17 cellular contexts compared by ENCODE assay signal in genomic region chr7:4234886-4235285, GRCh38.
A peak's percentile ranks its signal among the peaks of the same experiment; 100 is the strongest.
DNase-seq lines count a peak whose midpoint lies in the region; ATAC-seq and TF ChIP-seq lines count a peak whose summit lies in the region.
"Had no signal": no experiment of that assay in that cellular context is flagged by ENCODE, and none has a peak within 500 bp of the region (broad histone marks: within the 10 kb centered on the region; RNA-seq: fewer than 3 reads in every experiment).

No MANE protein-coding gene starts in this region.

- no peaks in the 10 kb centered on the region; the same call in 1 of the 2 replicates for H3K27me3 Mint-ChIP-seq in WTC11 (ENCODE audit: low read depth)
- H3K27me3 Mint-ChIP-seq in immature natural killer cell (ENCODE audit: low read depth in 3 of 3), result peaks cover 0 to 5% (median 3%) of the 10 kb centered on the region in 3 donors
- H3K27me3 Mint-ChIP-seq: B cell; CD4-positive, alpha-beta T cell had no signal

- TF ChIP-seq CTCF in sigmoid colon (IDR thresholded peaks at IDR 0.05) (no peak), WTC11 (IDR thresholded peaks at IDR 0.05) (no peak)

- CTCF ChIA-PET in WTC11 (lab: Charles Lee), result interaction anchor here (1.0 kb wide), 1 partner anchor 245 kb away, joined by 4 read pairs; no protein-coding TSS in a partner anchor

- WGBS in sigmoid colon, 2 donors, result 89 to 91% methylated on average over 9 of the region's 9 CpGs

- H3K9me3 Mint-ChIP-seq in WTC11, result no peaks in the 10 kb centered on the region
- peaks cover 0 to 1% (median 0%) of the 10 kb centered on the region in 6 donors for H3K9me3 Mint-ChIP-seq in immature natural killer cell
- H3K9me3 Mint-ChIP-seq: CD4-positive, alpha-beta T cell; CD8-positive, alpha-beta T cell had no signal

- TF ChIP-seq POLR2A in sigmoid colon (IDR thresholded peaks at IDR 0.05), result no peak

- H3K36me3 Mint-ChIP-seq in WTC11, result no peaks in the 10 kb centered on the region
- H3K36me3 Mint-ChIP-seq in immature natural killer cell, result no peaks in the 10 kb centered on the region
- H3K36me3 Mint-ChIP-seq: CD8-positive, alpha-beta T cell had no signal

- H3K27me3 ChIP-seq in sigmoid colon, result no peaks in the 10 kb centered on the region
- H3K27me3 ChIP-seq: BLaER1 treated with 17β-estradiol and CSF1 and Interleukin-3, amounts not matched to agents 10 nM and 100 nM had no signal

- H3K4me3 Mint-ChIP-seq in WTC11 (no peak overlapping the region), immature natural killer cell (no peak overlapping the region)
- H3K4me3 Mint-ChIP-seq: B cell; CD4-positive, alpha-beta T cell; CD8-positive, alpha-beta T cell had no signal

- TF ChIP-seq EP300 in sigmoid colon (IDR thresholded peaks at IDR 0.05), result no peak

- H3K9me3 ChIP-seq in sigmoid colon, result no peaks in the 10 kb centered on the region
- H3K9me3 ChIP-seq: A549; BLaER1 treated with 17β-estradiol and CSF1 and Interleukin-3, amounts not matched to agents 10 nM and 100 nM; Caco-2 had no signal

- H3K4me1 ChIP-seq in sigmoid colon, result no peaks in the 10 kb centered on the region
- H3K4me1 ChIP-seq: A549; BLaER1 treated with 17β-estradiol and CSF1 and Interleukin-3, amounts not matched to agents 10 nM and 100 nM had no signal

- no peak overlapping the region for H3K27ac Mint-ChIP-seq in WTC11
- H3K27ac Mint-ChIP-seq in immature natural killer cell, result no peak overlapping the region
- H3K27ac Mint-ChIP-seq: B cell; CD4-positive, alpha-beta T cell; CD8-positive, alpha-beta T cell had no signal

- intact Hi-C loops in posterior vena cava (cut with DNase I) (no loop called here), sigmoid colon (cut with DNase I) (no loop called here)

- peak; percentile 51 for DNase-seq in mesenteric fat pad (ENCODE audit: low spot score)
- DNase-seq in posterior vena cava (ENCODE audit: low spot score), result peak; percentile 19
- peak; percentile 28 for DNase-seq in sigmoid colon
- DNase-seq in WTC11 (ENCODE audit: low spot score), result no peak
- no peak for DNase-seq in immature natural killer cell
- DNase-seq: AML-193; Calu3; CD4-positive, alpha-beta T cell; CD8-positive, alpha-beta T cell; DMS79 treated with DMSO at 0.1 percent for 48 hours; GF-D8 had no signal

- H3K4me3 ChIP-seq in sigmoid colon, result no peak overlapping the region
- H3K4me3 ChIP-seq: A549; BLaER1 treated with 17β-estradiol and CSF1 and Interleukin-3, amounts not matched to agents 10 nM and 100 nM had no signal

- H3K36me3 ChIP-seq in sigmoid colon, result no peaks in the 10 kb centered on the region
- H3K36me3 ChIP-seq: BLaER1 treated with 17β-estradiol and CSF1 and Interleukin-3, amounts not matched to agents 10 nM and 100 nM had no signal

- no peak overlapping the region for H3K27ac ChIP-seq in sigmoid colon
- H3K27ac ChIP-seq: 22Rv1; A549; BLaER1 treated with 17β-estradiol and CSF1 and Interleukin-3, amounts not matched to agents 10 nM and 100 nM; C4-2B had no signal

- peaks cover 11% of the 10 kb centered on the region for H3K4me1 Mint-ChIP-seq in WTC11
- no peaks in the 10 kb centered on the region for H3K4me1 Mint-ChIP-seq in immature natural killer cell
- H3K4me1 Mint-ChIP-seq: B cell had no signal

- ATAC-seq in WTC11, result no peak
- ATAC-seq: A549; CD8-positive, alpha-beta T cell had no signal

- POLR2A ChIA-PET in WTC11 (lab: Charles Lee), result no interaction called here

TF ChIP-seq in WTC11, 78 proteins besides CTCF, POLR2A, EP300 and RAD21:
- TF ChIP-seq ATF6 (CRISPR knock-in tag; IDR thresholded peaks at IDR 0.05), result no peak
- TF ChIP-seq ZNF232 (CRISPR knock-in tag; IDR thresholded peaks at IDR 0.05), result no peak
- TF ChIP-seq ZNF425 (CRISPR knock-in tag; conservative IDR thresholded peaks at IDR 0.05), result no peak
- no peak for TF ChIP-seq PRRX2 (CRISPR knock-in tag; IDR thresholded peaks at IDR 0.05)
- no peak for TF ChIP-seq ZNF396 (CRISPR knock-in tag; IDR thresholded peaks at IDR 0.05; ENCODE audit: borderline replicate concordance)
- no peak for TF ChIP-seq CBFB (CRISPR knock-in tag; IDR thresholded peaks at IDR 0.05; ENCODE audit: low read depth)
- TF ChIP-seq ESRRA (CRISPR knock-in tag; IDR thresholded peaks at IDR 0.05; ENCODE audit: borderline replicate concordance), result no peak
- no peak for TF ChIP-seq SOX15 (CRISPR knock-in tag; IDR thresholded peaks at IDR 0.05)
- TF ChIP-seq TP53 (CRISPR knock-in tag; IDR thresholded peaks at IDR 0.05), result no peak
- TF ChIP-seq MAX (CRISPR knock-in tag; IDR thresholded peaks at IDR 0.05), result no peak
- TF ChIP-seq ZNF263 (CRISPR knock-in tag; IDR thresholded peaks at IDR 0.05; ENCODE audit: low read depth), result no peak
- no peak for TF ChIP-seq ZNF423 (CRISPR knock-in tag; IDR thresholded peaks at IDR 0.05)
- no peak for TF ChIP-seq KAT7 (CRISPR knock-in tag; IDR thresholded peaks at IDR 0.05; ENCODE audit: borderline replicate concordance)
- TF ChIP-seq E2F4 (CRISPR knock-in tag; IDR thresholded peaks at IDR 0.05; ENCODE audit: borderline replicate concordance, low read depth), result no peak
- no peak for TF ChIP-seq ETV6 (CRISPR knock-in tag; IDR thresholded peaks at IDR 0.05)
- no peak for TF ChIP-seq ATF3 (CRISPR knock-in tag; conservative IDR thresholded peaks at IDR 0.05)
TF ChIP-seq in WTC11: peak in this region for 0.

Comparison
In these comparisons a context has a peak if more than half of its experiments do, and no peak if none do; other contexts are left out.
1. DNase-seq: peak in mesenteric fat pad (single experiment), posterior vena cava (single experiment) and sigmoid colon (single experiment); none in WTC11 (single experiment) and immature natural killer cell (0 of 3).